Comparison of ENCODE assay signal across 2 cellular contexts in genomic region chr10:120121768-120122167, GRCh38.
TF ChIP-seq lines count a peak whose summit lies in the region.

No MANE protein-coding gene starts in this region.

TF ChIP-seq in GM23338, 12 proteins besides CTCF, POLR2A, EP300 and RAD21 (continued from another document):
- no peak for TF ChIP-seq ZNF114 (CRISPR knock-in tag; IDR thresholded peaks at IDR 0.05)
- no peak for TF ChIP-seq JUNB (IDR thresholded peaks at IDR 0.05; ENCODE audit: unreplicated experiment)
- no peak for TF ChIP-seq POLR2AphosphoS5 (IDR thresholded peaks at IDR 0.05; ENCODE audit: low read depth)
- no peak for TF ChIP-seq ZNF462 (CRISPR knock-in tag; IDR thresholded peaks at IDR 0.05)
- TF ChIP-seq ETS1 (IDR thresholded peaks at IDR 0.05): no peak
- TF ChIP-seq, protein P1, sequence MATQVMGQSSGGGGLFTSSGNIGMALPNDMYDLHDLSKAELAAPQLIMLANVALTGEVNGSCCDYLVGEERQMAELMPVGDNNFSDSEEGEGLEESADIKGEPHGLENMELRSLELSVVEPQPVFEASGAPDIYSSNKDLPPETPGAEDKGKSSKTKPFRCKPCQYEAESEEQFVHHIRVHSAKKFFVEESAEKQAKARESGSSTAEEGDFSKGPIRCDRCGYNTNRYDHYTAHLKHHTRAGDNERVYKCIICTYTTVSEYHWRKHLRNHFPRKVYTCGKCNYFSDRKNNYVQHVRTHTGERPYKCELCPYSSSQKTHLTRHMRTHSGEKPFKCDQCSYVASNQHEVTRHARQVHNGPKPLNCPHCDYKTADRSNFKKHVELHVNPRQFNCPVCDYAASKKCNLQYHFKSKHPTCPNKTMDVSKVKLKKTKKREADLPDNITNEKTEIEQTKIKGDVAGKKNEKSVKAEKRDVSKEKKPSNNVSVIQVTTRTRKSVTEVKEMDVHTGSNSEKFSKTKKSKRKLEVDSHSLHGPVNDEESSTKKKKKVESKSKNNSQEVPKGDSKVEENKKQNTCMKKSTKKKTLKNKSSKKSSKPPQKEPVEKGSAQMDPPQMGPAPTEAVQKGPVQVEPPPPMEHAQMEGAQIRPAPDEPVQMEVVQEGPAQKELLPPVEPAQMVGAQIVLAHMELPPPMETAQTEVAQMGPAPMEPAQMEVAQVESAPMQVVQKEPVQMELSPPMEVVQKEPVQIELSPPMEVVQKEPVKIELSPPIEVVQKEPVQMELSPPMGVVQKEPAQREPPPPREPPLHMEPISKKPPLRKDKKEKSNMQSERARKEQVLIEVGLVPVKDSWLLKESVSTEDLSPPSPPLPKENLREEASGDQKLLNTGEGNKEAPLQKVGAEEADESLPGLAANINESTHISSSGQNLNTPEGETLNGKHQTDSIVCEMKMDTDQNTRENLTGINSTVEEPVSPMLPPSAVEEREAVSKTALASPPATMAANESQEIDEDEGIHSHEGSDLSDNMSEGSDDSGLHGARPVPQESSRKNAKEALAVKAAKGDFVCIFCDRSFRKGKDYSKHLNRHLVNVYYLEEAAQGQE (IDR thresholded peaks at IDR 0.05; ENCODE audit: unreplicated experiment): no peak
- TF ChIP-seq NANOG (IDR thresholded peaks at IDR 0.05; ENCODE audit: borderline replicate concordance): no peak
- no peak for TF ChIP-seq ZNF331 (CRISPR knock-in tag; IDR thresholded peaks at IDR 0.05; ENCODE audit: low read depth)
- no peak for TF ChIP-seq EZH2phosphoT487 (IDR thresholded peaks at IDR 0.05; ENCODE audit: unreplicated experiment)
- TF ChIP-seq EZH2 (IDR thresholded peaks at IDR 0.05; ENCODE audit: low read depth, unreplicated experiment): no peak

TF ChIP-seq in H1, 55 proteins besides CTCF, POLR2A, EP300 and RAD21:
- TF ChIP-seq, protein P2, sequence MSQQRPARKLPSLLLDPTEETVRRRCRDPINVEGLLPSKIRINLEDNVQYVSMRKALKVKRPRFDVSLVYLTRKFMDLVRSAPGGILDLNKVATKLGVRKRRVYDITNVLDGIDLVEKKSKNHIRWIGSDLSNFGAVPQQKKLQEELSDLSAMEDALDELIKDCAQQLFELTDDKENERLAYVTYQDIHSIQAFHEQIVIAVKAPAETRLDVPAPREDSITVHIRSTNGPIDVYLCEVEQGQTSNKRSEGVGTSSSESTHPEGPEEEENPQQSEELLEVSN (IDR thresholded peaks at IDR 0.05): 0 out of 2 replicates have a peak, but pooled peaks have one; percentile 11
- no peak for TF ChIP-seq SUZ12 (IDR thresholded peaks at IDR 0.05; ENCODE audit: low read length)
